Comparison of ENCODE assay signal across 10 cellular contexts in the genomic region with DNA sequence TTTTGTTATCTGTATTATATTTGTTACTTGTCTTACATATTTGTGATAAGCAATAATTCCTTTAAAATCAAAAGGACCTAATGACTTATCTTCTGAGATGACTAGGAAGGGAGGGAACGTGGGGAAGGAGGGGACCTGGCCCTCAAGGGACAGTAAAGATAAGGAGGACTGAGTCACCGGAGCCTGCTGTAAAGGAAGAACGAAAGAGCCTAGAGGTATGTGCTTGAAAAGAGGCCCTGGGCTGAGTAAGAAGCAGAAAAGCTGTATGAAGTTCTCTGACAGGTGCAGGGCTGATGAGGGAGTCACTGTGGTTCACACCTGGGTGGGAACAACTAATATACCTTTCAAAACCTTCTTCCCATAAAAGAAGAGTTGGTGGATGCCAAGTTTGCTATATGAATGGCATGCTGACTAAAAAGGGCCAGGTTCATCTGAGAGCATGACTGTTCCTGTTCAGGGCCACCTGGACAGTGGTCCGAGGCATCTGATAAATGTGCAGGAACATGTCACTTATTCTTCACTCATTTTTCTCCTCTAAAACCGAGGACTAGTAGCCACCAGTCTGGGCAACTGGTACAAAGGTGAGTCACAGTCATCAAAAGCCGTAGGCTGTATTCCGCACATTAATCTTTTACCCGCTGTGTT.
DNase-seq lines count a peak whose midpoint lies in the region; ATAC-seq and TF ChIP-seq lines count a peak whose summit lies in the region.
"Had no signal": no experiment of that assay in that cellular context is flagged by ENCODE, and none has a peak within 500 bp of the region (broad histone marks: within the 10 kb centered on the region; RNA-seq: fewer than 3 reads in every experiment).

No MANE protein-coding gene starts in this region.

- peak; percentile 19 for DNase-seq in activated T-cell treated with anti-CD3 and anti-CD28 coated beads for 24 hours (ENCODE audit: low read depth)
- no peak for DNase-seq in activated T-cell treated with anti-CD3 and anti-CD28 coated beads for 4 hours
- DNase-seq in T1000 (lab: John Stamatoyannopoulos, UW), result peak; percentile 25
- DNase-seq in mucosa of descending colon, result peak in 1 of 3 donors; percentile 22
- no peak for DNase-seq in thyroid gland
- DNase-seq in dermis blood vessel endothelial cell, result no peak
- DNase-seq in GOT3 (lab: John Stamatoyannopoulos, UW), result no peak
- DNase-seq: naive B cell, NCI-H2029 had no signal

- intact Hi-C loops in mucosa of descending colon (cut with DNase I, micrococcal nuclease), result no loop called here
- intact Hi-C loops in thyroid gland (cut with DNase I), result no loop called here

- H3K4me3 ChIP-seq in mucosa of descending colon (no peak overlapping the region), thyroid gland (replicated peaks in 1 of 3) (no peak overlapping the region)

- no peaks in the 10 kb centered on the region for H3K27me3 ChIP-seq in thyroid gland

- H3K4me1 ChIP-seq in mucosa of descending colon (ENCODE audit: low read depth) (no peaks in the 10 kb centered on the region), thyroid gland (no peaks in the 10 kb centered on the region)

- peak; percentile 61 for ATAC-seq in GM21717 (IDR thresholded peaks at IDR 0.05; ENCODE audit: unreplicated experiment)
- peak; percentile 92 for ATAC-seq in mucosa of descending colon

- H3K36me3 ChIP-seq in mucosa of descending colon (ENCODE audit: low read depth), result no peaks in the 10 kb centered on the region
- no peaks in the 10 kb centered on the region for H3K36me3 ChIP-seq in thyroid gland

- no peaks in the 10 kb centered on the region for H3K9me3 ChIP-seq in mucosa of descending colon
- H3K9me3 ChIP-seq in thyroid gland, result no peaks in the 10 kb centered on the region

- no peak for TF ChIP-seq POLR2A in thyroid gland (IDR thresholded peaks at IDR 0.05)

- 82% methylated on average over 8 of the region's 8 CpGs for WGBS in thyroid gland, 2 donors

- H3K27ac ChIP-seq in thyroid gland, result no peak overlapping the region

- no peak for TF ChIP-seq CTCF in mucosa of descending colon (IDR thresholded peaks at IDR 0.05)
- no peak for TF ChIP-seq CTCF in thyroid gland (IDR thresholded peaks at IDR 0.05)

Comparison
In these comparisons a context has a peak if more than half of its experiments do, and no peak if none do; other contexts are left out.
1. DNase-seq: peak in activated T-cell treated with anti-CD3 and anti-CD28 coated beads for 24 hours (single experiment) and T1000 (single experiment); none in activated T-cell treated with anti-CD3 and anti-CD28 coated beads for 4 hours (single experiment), thyroid gland (0 of 2), dermis blood vessel endothelial cell (single experiment) and GOT3 (single experiment).